15 cellular contexts compared by ENCODE assay signal in the genomic region with DNA sequence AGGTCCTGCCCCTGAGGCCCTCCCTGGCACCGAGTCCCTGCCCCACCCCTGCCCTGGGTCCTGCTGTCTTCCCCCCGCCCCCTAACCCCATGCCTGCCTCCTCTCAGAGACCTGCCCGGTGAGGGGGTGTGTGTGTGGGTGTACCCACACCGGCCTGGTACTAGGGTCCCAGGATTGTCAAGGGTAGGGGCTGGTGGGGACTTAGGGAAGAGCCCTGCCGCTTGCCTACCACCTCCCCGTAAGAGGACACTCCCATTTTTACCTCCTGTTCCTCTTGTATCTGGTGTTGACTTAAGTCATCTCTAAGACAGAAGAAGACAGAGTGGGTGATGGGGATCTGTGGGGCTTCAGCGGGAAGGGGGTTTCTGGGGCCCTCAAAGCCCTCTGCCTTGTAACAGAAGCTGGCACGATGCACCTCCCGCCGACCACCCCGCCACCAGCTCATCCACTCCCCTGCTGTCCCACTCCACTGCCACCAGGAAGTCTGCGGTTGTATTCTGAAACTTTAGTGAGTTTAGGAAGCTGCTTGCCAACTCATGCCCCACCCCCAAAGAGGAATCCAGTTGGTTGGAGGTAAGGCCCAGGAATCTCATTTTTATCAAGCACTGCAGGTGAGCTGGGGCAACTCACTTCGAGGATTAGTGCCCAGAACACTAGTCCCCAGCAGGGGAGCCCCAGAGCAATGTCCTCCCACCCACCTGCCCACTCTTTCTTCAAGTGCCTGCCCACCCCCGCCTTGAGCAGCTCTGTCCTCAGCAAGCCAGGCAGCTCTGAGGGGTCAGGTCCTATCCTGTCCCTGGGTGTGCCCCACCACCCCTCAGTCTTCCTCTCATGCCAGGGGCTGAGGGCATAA. TPM values are rescaled to one million over a fixed set of nuclear protein-coding genes. Genes with fewer than 3 reads are reported as not detected.
DNase-seq lines count a peak whose midpoint lies in the region; ATAC-seq, FAIRE-seq and TF ChIP-seq lines count a peak whose summit lies in the region.
"Had no signal": no experiment of that assay in that cellular context is flagged by ENCODE, and none has a peak within 500 bp of the region (broad histone marks: within the 10 kb centered on the region; RNA-seq: fewer than 3 reads in every experiment).

No MANE protein-coding gene starts in this region.

- in situ Hi-C loops in HepG2 (cut with HindIII; ENCODE audit: extremely low pct_ligation_motif_present, low pct_unique_long_range_greater_than_20kb), result no loop called here

- H3K9me3 ChIP-seq in HepG2 (ENCODE audit: low read length) (no peaks in the 10 kb centered on the region), right lobe of liver (no peaks in the 10 kb centered on the region), upper lobe of right lung (no peaks in the 10 kb centered on the region)

- no peak overlapping the region for H3K4me3 ChIP-seq in HepG2 (replicated peaks in 1 of 3; ENCODE audit: insufficient read depth in 1 of 3, low read depth in 2 of 3, low read length in 3 of 3)
- H3K4me3 ChIP-seq in right lobe of liver, result no peak overlapping the region
- no peak overlapping the region for H3K4me3 ChIP-seq in epithelial cell of proximal tubule (ENCODE audit: low read depth, low read length)
- H3K4me3 ChIP-seq in upper lobe of right lung, result no peak overlapping the region
- H3K4me3 ChIP-seq: PC-9, smooth muscle cell had no signal

- no peak for TF ChIP-seq RAD21 in HepG2 (CRISPR knock-in tag; IDR thresholded peaks at IDR 0.05)

- no peaks in the 10 kb centered on the region for H4K20me1 ChIP-seq in HepG2 (ENCODE audit: insufficient read depth, low read length)

- H3K9ac ChIP-seq in HepG2 (ENCODE audit: insufficient read depth, low read depth, low read length), result no peak overlapping the region

- H3K27ac ChIP-seq in HepG2 (ENCODE audit: extremely low read length, insufficient read depth, low read length) (no peak overlapping the region), right lobe of liver (no peak overlapping the region), upper lobe of right lung (no peak overlapping the region)
- H3K27ac ChIP-seq: PC-9 had no signal

- H3K36me3 ChIP-seq in HepG2 (replicated peaks in 1 of 2; ENCODE audit: control insufficient read depth in 1 of 2, insufficient read depth in 2 of 2, low read length in 2 of 2), result no peaks in the 10 kb centered on the region
- no peaks in the 10 kb centered on the region for H3K36me3 ChIP-seq in right lobe of liver
- H3K36me3 ChIP-seq in upper lobe of right lung, result no peaks in the 10 kb centered on the region

- no TSS peak for BruUV-seq in HepG2 (replicated peaks; lab: Mats Ljungman, UMichigan)

- TF ChIP-seq POLR2A in HepG2 (IDR thresholded peaks at IDR 0.05; ENCODE audit: insufficient read depth in 1 of 2, low read depth in 2 of 2, low read length in 2 of 2) (no peak), right lobe of liver (IDR thresholded peaks at IDR 0.05) (no peak)

- CTCF ChIA-PET in HepG2 (lab: Yijun Ruan, JAX; ENCODE audit: low intra/inter-chr PET ratio, low total read pairs), result no interaction called here

- intact Hi-C loops in HepG2 (cut with micrococcal nuclease; ENCODE audit: unreplicated experiment) (no loop called here), right lobe of liver (cut with DNase I) (no loop called here), upper lobe of right lung (cut with DNase I) (no loop called here)

- no peak overlapping the region for H3K4me2 ChIP-seq in HepG2 (ENCODE audit: low read depth, low read length)
- H3K4me2 ChIP-seq: PC-9, smooth muscle cell had no signal

- no peak for TF ChIP-seq CTCF in HepG2 (CRISPR knock-in tag; IDR thresholded peaks at IDR 0.05)
- no peak for TF ChIP-seq CTCF in right lobe of liver (IDR thresholded peaks at IDR 0.05)
- TF ChIP-seq CTCF in epithelial cell of proximal tubule (conservative IDR thresholded peaks at IDR 0.05; ENCODE audit: low read depth, low read length), result peak; percentile 11
- no peak for TF ChIP-seq CTCF in upper lobe of right lung (IDR thresholded peaks at IDR 0.05)

- ATAC-seq in HepG2, result peak; percentile 44
- no peak for ATAC-seq in right lobe of liver
- ATAC-seq in upper lobe of right lung, result peak; percentile 13
- no peak for ATAC-seq in HG03571 (IDR thresholded peaks at IDR 0.05; ENCODE audit: unreplicated experiment)
- ATAC-seq: stimulated activated naive B cell treated with anti-CD40 and anti-IgM and Interleukin-4, amounts not matched to agents 10 μg/mL and 1 μg/mL and 100 μg/mL, for 72 hours had no signal

- no peaks in the 10 kb centered on the region for H3K4me1 ChIP-seq in HepG2 (ENCODE audit: insufficient read depth, low read length)
- no peaks in the 10 kb centered on the region for H3K4me1 ChIP-seq in right lobe of liver
- H3K4me1 ChIP-seq in upper lobe of right lung, result peaks cover 6% of the 10 kb centered on the region

- TF ChIP-seq EP300 in HepG2 (IDR thresholded peaks at IDR 0.05; ENCODE audit: low read depth in 2 of 2, low read length in 2 of 2), result no peak
- TF ChIP-seq EP300 in HepG2 (CRISPR knock-in tag; IDR thresholded peaks at IDR 0.05; ENCODE audit: borderline replicate concordance), result no peak

- no peak for FAIRE-seq in HepG2 (lab: Jason Lieb, UNC)
- FAIRE-seq: astrocyte had no signal

- POLR2A ChIA-PET in HepG2 (lab: Yijun Ruan, JAX), result no interaction called here

- H2AFZ ChIP-seq in HepG2 (ENCODE audit: low read length), result no peak overlapping the region
- H2AFZ ChIP-seq: PC-9 had no signal

- H3K27me3 ChIP-seq in HepG2 (ENCODE audit: control insufficient read depth in 1 of 2, insufficient read depth in 2 of 2, low read length in 2 of 2) (peaks cover 0 to 28% of the 10 kb centered on the region in 2 experiments; a peak in 2 of 5 replicates), right lobe of liver (no peaks in the 10 kb centered on the region), upper lobe of right lung (no peaks in the 10 kb centered on the region)

- WGBS in HepG2 (ENCODE audit: low lambda C conversion rate), result 63% methylated on average over 13 of the region's 14 CpGs
- WGBS in right lobe of liver (ENCODE audit: insufficient coverage, low coverage, low lambda C conversion rate, missing lambda C conversion rate), result 73% methylated on average over 5 of the region's 14 CpGs

- DNase-seq in HepG2 (ENCODE audit: low spot score) (no peak), right lobe of liver (no peak), RPMI7951 (ENCODE audit: low read depth) (peak; percentile 21), epithelial cell of proximal tubule (ENCODE audit: low read depth) (no peak), upper lobe of right lung (no peak), GM03348 (ENCODE audit: low spot score) (no peak), NCI-H69 (lab: John Stamatoyannopoulos, UW) (no peak)
- DNase-seq: AML-193; stimulated activated naive B cell treated with anti-CD40 and anti-IgM and Interleukin-4, amounts not matched to agents 10 μg/mL and 1 μg/mL and 100 μg/mL, for 72 hours had no signal

- H3K79me2 ChIP-seq in HepG2 (ENCODE audit: insufficient read depth, low read length), result no peaks in the 10 kb centered on the region

RNA-seq across cellular contexts. Expression of a gene that starts 5.6 kb away (rescaled TPM):
- total RNA-seq in HepG2 (2016; rRNA removed; fragmentation: Illumina TruSeq; extraction: Trizol) (not detected in 2 replicates), right lobe of liver (not detected), epithelial cell of proximal tubule (not detected in 2 replicates), upper lobe of right lung (not detected)
- total RNA-seq in HepG2 (2016; cell fraction: cytosol; rRNA removed; fragmentation: Illumina TruSeq; extraction: Trizol; ENCODE audit: low read depth), result not detected in 2 replicates
- total RNA-seq in HepG2 (2016; cell fraction: insoluble cytoplasmic fraction; rRNA removed; fragmentation: Illumina TruSeq; extraction: Trizol), result not detected in 2 replicates
- total RNA-seq in HepG2 (2016; cell fraction: membrane; rRNA removed; fragmentation: Illumina TruSeq; extraction: Trizol), result not detected in 2 replicates
- not detected in 2 replicates for total RNA-seq in HepG2 (2016; cell fraction: nucleus; rRNA removed; fragmentation: Illumina TruSeq; extraction: Trizol)
- polyA plus RNA-seq in HepG2 (2011; rRNA removed), result not detected in 2 replicates
- polyA plus RNA-seq in HepG2 (2011; cell fraction: cytosol; rRNA removed), result not detected in 2 replicates
- not detected in 2 replicates for polyA plus RNA-seq in HepG2 (2011; cell fraction: nucleus; rRNA removed)
- polyA plus RNA-seq in HepG2 (2012), result not detected in 2 replicates
- not detected in 2 replicates for polyA plus RNA-seq in HepG2 (2016; cell fraction: cytosol; fragmentation: Illumina TruSeq; extraction: Trizol; ENCODE audit: low read depth)
- not detected in 2 replicates for polyA plus RNA-seq in HepG2 (2016; cell fraction: insoluble cytoplasmic fraction; fragmentation: Illumina TruSeq; extraction: Trizol; ENCODE audit: low read depth)
- polyA plus RNA-seq in HepG2 (2016; cell fraction: membrane; fragmentation: Illumina TruSeq; extraction: Trizol; ENCODE audit: low read depth), result not detected in 2 replicates
- polyA plus RNA-seq in HepG2 (2016; cell fraction: nucleus; fragmentation: Illumina TruSeq; extraction: Trizol; ENCODE audit: insufficient read depth, low read depth), result not detected in 2 replicates
- not detected in 2 replicates for polyA minus RNA-seq in HepG2 (2011; rRNA and poly(A)+ RNA removed; ENCODE audit: low replicate concordance)
- not detected in 2 replicates for polyA minus RNA-seq in HepG2 (2011; cell fraction: cytosol; rRNA and poly(A)+ RNA removed)
- not detected in 2 replicates for polyA minus RNA-seq in HepG2 (2011; cell fraction: nucleus; rRNA and poly(A)+ RNA removed)
- not detected in 2 replicates for total RNA-seq in RPMI7951 (2014; rRNA removed; shearing (Covaris generic))
- total RNA-seq: astrocyte, M059J, mesenteric fat pad, smooth muscle cell had no signal
- polyA plus RNA-seq: smooth muscle cell had no signal

RNA-seq across cellular contexts. Expression of a gene that starts 34.7 kb away (rescaled TPM):
- 0.39 and 0.53 TPM in 2 replicates for total RNA-seq in HepG2 (2016; rRNA removed; fragmentation: Illumina TruSeq; extraction: Trizol)
- 0.61 TPM in 1 of 2 replicates, not detected in the other for total RNA-seq in HepG2 (2016; cell fraction: cytosol; rRNA removed; fragmentation: Illumina TruSeq; extraction: Trizol; ENCODE audit: low read depth)
- total RNA-seq in HepG2 (2016; cell fraction: insoluble cytoplasmic fraction; rRNA removed; fragmentation: Illumina TruSeq; extraction: Trizol), result 0.12 and 0.41 TPM in 2 replicates
- 0.48 and 0.74 TPM in 2 replicates for total RNA-seq in HepG2 (2016; cell fraction: membrane; rRNA removed; fragmentation: Illumina TruSeq; extraction: Trizol)
- total RNA-seq in HepG2 (2016; cell fraction: nucleus; rRNA removed; fragmentation: Illumina TruSeq; extraction: Trizol), result 0.56 and 0.63 TPM in 2 replicates
- 0.70 and 1.1 TPM in 2 replicates for polyA plus RNA-seq in HepG2 (2011; rRNA removed)
- 0.38 and 0.48 TPM in 2 replicates for polyA plus RNA-seq in HepG2 (2011; cell fraction: cytosol; rRNA removed)
- polyA plus RNA-seq in HepG2 (2011; cell fraction: nucleus; rRNA removed), result 4.9 and 6.1 TPM in 2 replicates
- polyA plus RNA-seq in HepG2 (2012), result 0.78 and 1.2 TPM in 2 replicates
- 0.27 TPM in 1 of 2 replicates, not detected in the other for polyA plus RNA-seq in HepG2 (2016; cell fraction: cytosol; fragmentation: Illumina TruSeq; extraction: Trizol; ENCODE audit: low read depth)
- polyA plus RNA-seq in HepG2 (2016; cell fraction: insoluble cytoplasmic fraction; fragmentation: Illumina TruSeq; extraction: Trizol; ENCODE audit: low read depth), result 0.37 and 0.69 TPM in 2 replicates
- 0.31 and 0.37 TPM in 2 replicates for polyA plus RNA-seq in HepG2 (2016; cell fraction: membrane; fragmentation: Illumina TruSeq; extraction: Trizol; ENCODE audit: low read depth)
- polyA plus RNA-seq in HepG2 (2016; cell fraction: nucleus; fragmentation: Illumina TruSeq; extraction: Trizol; ENCODE audit: insufficient read depth, low read depth), result 1.9 and 2.6 TPM in 2 replicates
- 0.68 and 17.4 TPM in 2 replicates for polyA minus RNA-seq in HepG2 (2011; rRNA and poly(A)+ RNA removed; ENCODE audit: low replicate concordance)
- 0.69 TPM in 1 of 2 replicates, not detected in the other for polyA minus RNA-seq in HepG2 (2011; cell fraction: cytosol; rRNA and poly(A)+ RNA removed)
- polyA minus RNA-seq in HepG2 (2011; cell fraction: nucleus; rRNA and poly(A)+ RNA removed), result 0.77 and 1.4 TPM in 2 replicates
- total RNA-seq in right lobe of liver, result 1 to 10 TPM; 3.7 to 10.0 (median 5.1) TPM
- total RNA-seq in RPMI7951 (2014; rRNA removed; shearing (Covaris generic)), result 10.3 and 13.1 TPM in 2 replicates
- total RNA-seq in epithelial cell of proximal tubule, result 5.1 and 5.7 TPM in 2 replicates
- total RNA-seq in upper lobe of right lung, result 62.3 TPM

Comparison
In these comparisons a context has a peak if more than half of its experiments do, and no peak if none do; other contexts are left out.
1. ATAC-seq: peak in HepG2 (single experiment) and upper lobe of right lung (single experiment); none in right lobe of liver (0 of 4) and HG03571 (single experiment).